8 cellular contexts compared by ENCODE assay signal in the genomic region with DNA sequence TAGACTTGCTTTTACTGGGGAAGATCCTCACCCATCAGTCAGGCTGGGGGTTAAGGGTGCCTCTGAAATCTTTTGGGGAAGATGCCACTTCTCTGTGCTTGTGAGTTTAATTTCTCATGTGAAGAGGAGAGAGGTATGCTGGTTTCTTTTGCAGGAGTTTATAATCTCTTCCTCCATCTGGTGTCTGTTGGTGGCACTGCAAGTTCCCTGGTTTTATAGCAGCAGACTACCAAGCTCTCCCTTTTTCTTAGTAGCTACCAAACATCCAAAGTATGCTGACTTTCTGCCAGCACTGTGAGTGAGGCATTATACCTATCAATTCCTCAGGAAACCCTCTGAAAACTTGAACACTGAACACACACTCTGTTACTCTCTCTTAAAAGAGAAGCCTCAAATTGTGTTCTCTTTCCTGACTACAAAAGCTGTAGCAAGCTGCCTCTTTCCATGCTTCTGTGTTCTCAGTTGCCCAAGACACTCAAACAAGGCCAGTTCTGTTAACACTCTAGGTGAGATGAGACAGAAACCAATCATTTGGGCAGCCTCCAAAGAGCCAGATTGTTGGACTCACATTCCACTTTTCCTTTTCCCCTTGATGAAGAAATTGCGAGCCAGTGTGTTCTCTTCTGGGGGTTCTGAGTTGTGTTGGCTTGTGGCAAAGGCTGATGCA.
A peak's percentile ranks its signal among the peaks of the same experiment; 100 is the strongest.
DNase-seq lines count a peak whose midpoint lies in the region; ATAC-seq and TF ChIP-seq lines count a peak whose summit lies in the region.

No MANE protein-coding gene starts in this region.

- H3K4me3 ChIP-seq in BJ (ENCODE audit: low read depth, low read length) (no peak overlapping the region), H7 (ENCODE audit: insufficient read depth, low read depth, low read length) (no peak overlapping the region), lower leg skin (ENCODE audit: low read depth, poor library complexity, severe bottlenecking) (no peak overlapping the region)

- 87 to 96% methylated on average over 1 of the region's 1 CpG for WGBS in lower leg skin, 2 donors

- no peaks in the 10 kb centered on the region for H3K36me3 ChIP-seq in BJ (ENCODE audit: control insufficient read depth, insufficient read depth, low read length)
- H3K36me3 ChIP-seq in H7 (replicated peaks; ENCODE audit: control insufficient read depth, insufficient read depth, low read length) = no peaks in the 10 kb centered on the region

- TF ChIP-seq CTCF in BJ (IDR thresholded peaks at IDR 0.05; ENCODE audit: insufficient read depth, low read depth, low read length) (peak; percentile 62), lower leg skin (IDR thresholded peaks at IDR 0.05) (no peak)

- no peak for ATAC-seq in HG02763 (IDR thresholded peaks at IDR 0.05; ENCODE audit: unreplicated experiment)

- DNase-seq in BJ (ENCODE audit: low read depth) (no peak), H7 (peak; percentile 22), OCI-M1 (lab: John Stamatoyannopoulos, UW) (peak; percentile 55), iPS DF 4.7 (ENCODE audit: extremely low read depth, low spot score) (peak; percentile 58), 8988T (no peak), middle frontal gyrus (ENCODE audit: extremely low spot score, low spot score) (no peak), lower leg skin (ENCODE audit: low spot score in 2 of 2) (no peak)

- intact Hi-C loops in lower leg skin (cut with DNase I; ENCODE audit: low total_unique reads) = no loop called here

- CTCF ChIA-PET in BJ (lab: Yijun Ruan, JAX) = interaction anchor here (0.7 to 1.7 kb wide), 11 partner anchors 9 to 108 kb away, joined by 3 to 8 read pairs (median 3); no protein-coding TSS in a partner anchor

- no peak for TF ChIP-seq POLR2A in lower leg skin (IDR thresholded peaks at IDR 0.05)

- H3K27me3 ChIP-seq in BJ (ENCODE audit: control insufficient read depth, insufficient read depth, low read length) (peaks cover 2% of the 10 kb centered on the region; the same call in 1 of the 2 replicates), H7 (ENCODE audit: control insufficient read depth, insufficient read depth, low read length) (no peaks in the 10 kb centered on the region)

- POLR2A ChIA-PET in BJ (lab: Charles Lee) = no interaction called here

Comparison
In these comparisons a context has a peak if more than half of its experiments do, and no peak if none do; other contexts are left out.
1. DNase-seq: peak in H7 (single experiment), OCI-M1 (single experiment) and iPS DF 4.7 (single experiment); none in BJ (single experiment), 8988T (single experiment), middle frontal gyrus (single experiment) and lower leg skin (0 of 2).